Comparison of ENCODE assay signal across 8 cellular contexts in genomic region chr14:72516936-72517408, GRCh38.
DNase-seq lines count a peak whose midpoint lies in the region; ATAC-seq and TF ChIP-seq lines count a peak whose summit lies in the region.

No MANE protein-coding gene starts in this region.

- BruUV-seq in Caco-2 (replicated peaks; lab: Mats Ljungman, UMichigan) = no TSS peak

- TF ChIP-seq CTCF in Caco-2 (IDR thresholded peaks at IDR 0.05; ENCODE audit: insufficient read depth in 1 of 2, low read depth in 1 of 2, low read length in 1 of 2, severe bottlenecking in 1 of 2, unreplicated experiment in 1 of 2) (peak; percentile 74 to 76), progenitor cell of endocrine pancreas (IDR thresholded peaks at IDR 0.05; ENCODE audit: unreplicated experiment) (peak; percentile 93)

- H3K4me3 Mint-ChIP-seq in Caco-2 (ENCODE audit: unreplicated experiment) = no peak overlapping the region
- no peak overlapping the region for H3K4me3 Mint-ChIP-seq in progenitor cell of endocrine pancreas (ENCODE audit: low read depth)

- CTCF ChIA-PET in Caco-2 (lab: Charles Lee) = interaction anchor here (0.6 to 1.6 kb wide), 4 partner anchors 23 to 1638 kb away, joined by 3 to 8 read pairs (median 4); no protein-coding TSS in a partner anchor

- peaks cover 11% of the 10 kb centered on the region for H3K27me3 Mint-ChIP-seq in Caco-2 (ENCODE audit: insufficient read depth, unreplicated experiment)
- peaks cover 4% of the 10 kb centered on the region for H3K27me3 Mint-ChIP-seq in progenitor cell of endocrine pancreas

- H3K4me3 ChIP-seq in Caco-2 (ENCODE audit: low read depth, low read length) (no peak overlapping the region), SJSA1 (no peak overlapping the region), aorta (ENCODE audit: low read length in 2 of 2) (no peak overlapping the region)

- H3K4me1 Mint-ChIP-seq in Caco-2 (ENCODE audit: low read depth, unreplicated experiment) (no peaks in the 10 kb centered on the region), progenitor cell of endocrine pancreas (ENCODE audit: low read depth) (no peaks in the 10 kb centered on the region)

- H3K9me3 Mint-ChIP-seq in Caco-2 (ENCODE audit: unreplicated experiment) = peaks cover 9% of the 10 kb centered on the region
- no peaks in the 10 kb centered on the region for H3K9me3 Mint-ChIP-seq in progenitor cell of endocrine pancreas (ENCODE audit: low read depth)

- ATAC-seq in aorta (ENCODE audit: low FRiP score) (peak; percentile 87), HG03342 (IDR thresholded peaks at IDR 0.05; ENCODE audit: unreplicated experiment) (no peak)

- H3K36me3 ChIP-seq in Caco-2 (ENCODE audit: control insufficient read depth, insufficient read depth, low read length) (no peaks in the 10 kb centered on the region), SJSA1 (no peaks in the 10 kb centered on the region), aorta (ENCODE audit: control insufficient read depth in 1 of 2, insufficient read depth in 2 of 2, low read length in 1 of 2) (no peaks in the 10 kb centered on the region)

- intact Hi-C loops in Caco-2 (cut with micrococcal nuclease; ENCODE audit: unreplicated experiment) (loop anchor here (1.0 kb wide), 1 partner anchor 388 kb away; no protein-coding TSS in a partner anchor), head of caudate nucleus (cut with DNase I) (loop anchor here (5.0 kb wide), 1 partner anchor 390 kb away; no protein-coding TSS in a partner anchor), aorta (cut with DNase I) (loop anchor here (1.0 to 2.0 kb wide), 3 partner anchors 387 to 432 kb away; no protein-coding TSS in a partner anchor)

- H3K4me1 ChIP-seq in Caco-2 (no peaks in the 10 kb centered on the region), SJSA1 (replicated peaks) (0 out of 2 replicates have a peak, but pooled peaks cover 2% of the 10 kb centered on the region), aorta (ENCODE audit: control insufficient read depth in 1 of 2, insufficient read depth in 2 of 2, low read length in 2 of 2) (no peaks in the 10 kb centered on the region)

- H3K27ac Mint-ChIP-seq in Caco-2 (ENCODE audit: unreplicated experiment) (no peak overlapping the region), progenitor cell of endocrine pancreas (no peak overlapping the region)

- POLR2A ChIA-PET in Caco-2 (lab: Charles Lee) = no interaction called here

- DNase-seq in Caco-2 (peak; percentile 62 to 68), HUDEP-2 (lab: John Stamatoyannopoulos, UW; ENCODE audit: unreplicated experiment in 76 of 76) (peak in 48 of 76 experiments; percentile 2 to 66 (median 30)), SJSA1 (ENCODE audit: low read depth in 1 of 2, low spot score in 2 of 2) (peak; percentile 58 to 60), head of caudate nucleus (peak; percentile 25 to 91 (median 78)), progenitor cell of endocrine pancreas (ENCODE audit: low spot score, unreplicated experiment) (peak; percentile 59), aorta (peak; percentile 71 to 85)
- DNase-seq in activated naive CD4-positive, alpha-beta T cell treated with anti-CD3 and anti-CD28 coated beads, Interleukin-2, amount 50 U/mL, for 16 hours = peak; percentile 72

- no peaks in the 10 kb centered on the region for H3K27me3 ChIP-seq in Caco-2 (replicated peaks; ENCODE audit: control insufficient read depth, insufficient read depth, low read length)
- no peaks in the 10 kb centered on the region for H3K27me3 ChIP-seq in SJSA1 (replicated peaks)
- H3K27me3 ChIP-seq in aorta (ENCODE audit: control insufficient read depth in 1 of 2, insufficient read depth in 2 of 2, low read length in 1 of 2) = no peaks in the 10 kb centered on the region

- 25 to 34% methylated on average over 5 of the region's 5 CpGs for WGBS in aorta, 2 donors

- H3K9me3 ChIP-seq in Caco-2 = peaks cover 10% of the 10 kb centered on the region; the same call in 1 of the 2 replicates
- no peaks in the 10 kb centered on the region for H3K9me3 ChIP-seq in SJSA1 (replicated peaks)
- no peaks in the 10 kb centered on the region for H3K9me3 ChIP-seq in aorta (ENCODE audit: control insufficient read depth, low read length)

- H3K27ac ChIP-seq in SJSA1 (no peak overlapping the region), aorta (ENCODE audit: low read depth in 1 of 2, low read length in 2 of 2) (no peak overlapping the region)

- no peaks in the 10 kb centered on the region for H3K36me3 Mint-ChIP-seq in Caco-2 (ENCODE audit: insufficient read depth, unreplicated experiment)
- H3K36me3 Mint-ChIP-seq in progenitor cell of endocrine pancreas (ENCODE audit: insufficient read depth) = no peaks in the 10 kb centered on the region
